Comparison of ENCODE assay signal across 1 cellular context in the genomic region with DNA sequence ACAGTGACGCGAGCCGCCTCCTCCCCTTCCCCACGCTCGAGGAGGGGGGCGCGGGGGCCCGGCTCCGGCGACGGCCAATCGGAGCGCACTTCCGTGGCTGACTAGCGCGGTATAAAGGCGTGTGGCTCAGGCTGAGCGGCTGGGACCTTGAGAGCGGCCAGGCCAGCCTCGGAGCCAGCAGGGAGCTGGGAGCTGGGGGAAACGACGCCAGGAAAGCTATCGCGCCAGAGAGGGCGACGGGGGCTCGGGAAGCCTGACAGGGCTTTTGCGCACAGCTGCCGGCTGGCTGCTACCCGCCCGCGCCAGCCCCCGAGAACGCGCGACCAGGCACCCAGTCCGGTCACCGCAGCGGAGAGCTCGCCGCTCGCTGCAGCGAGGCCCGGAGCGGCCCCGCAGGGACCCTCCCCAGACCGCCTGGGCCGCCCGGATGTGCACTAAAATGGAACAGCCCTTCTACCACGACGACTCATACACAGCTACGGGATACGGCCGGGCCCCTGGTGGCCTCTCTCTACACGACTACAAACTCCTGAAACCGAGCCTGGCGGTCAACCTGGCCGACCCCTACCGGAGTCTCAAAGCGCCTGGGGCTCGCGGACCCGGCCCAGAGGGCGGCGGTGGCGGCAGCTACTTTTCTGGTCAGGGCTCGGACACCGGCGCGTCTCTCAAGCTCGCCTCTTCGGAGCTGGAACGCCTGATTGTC.
TF ChIP-seq lines count a peak whose summit lies in the region.

A gene (plus strand): TSS at position 142 of the 703 bp plus-strand sequence. CDS start 286 bp downstream, at position 428.

TF ChIP-seq in K562, 482 proteins besides CTCF, POLR2A, EP300 and RAD21 (continued from another document and continues in another):
- TF ChIP-seq, protein P1, sequence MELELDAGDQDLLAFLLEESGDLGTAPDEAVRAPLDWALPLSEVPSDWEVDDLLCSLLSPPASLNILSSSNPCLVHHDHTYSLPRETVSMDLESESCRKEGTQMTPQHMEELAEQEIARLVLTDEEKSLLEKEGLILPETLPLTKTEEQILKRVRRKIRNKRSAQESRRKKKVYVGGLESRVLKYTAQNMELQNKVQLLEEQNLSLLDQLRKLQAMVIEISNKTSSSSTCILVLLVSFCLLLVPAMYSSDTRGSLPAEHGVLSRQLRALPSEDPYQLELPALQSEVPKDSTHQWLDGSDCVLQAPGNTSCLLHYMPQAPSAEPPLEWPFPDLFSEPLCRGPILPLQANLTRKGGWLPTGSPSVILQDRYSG (tag; conservative IDR thresholded peaks at IDR 0.05; ENCODE audit: low read depth): no peak
- TF ChIP-seq, protein P2, sequence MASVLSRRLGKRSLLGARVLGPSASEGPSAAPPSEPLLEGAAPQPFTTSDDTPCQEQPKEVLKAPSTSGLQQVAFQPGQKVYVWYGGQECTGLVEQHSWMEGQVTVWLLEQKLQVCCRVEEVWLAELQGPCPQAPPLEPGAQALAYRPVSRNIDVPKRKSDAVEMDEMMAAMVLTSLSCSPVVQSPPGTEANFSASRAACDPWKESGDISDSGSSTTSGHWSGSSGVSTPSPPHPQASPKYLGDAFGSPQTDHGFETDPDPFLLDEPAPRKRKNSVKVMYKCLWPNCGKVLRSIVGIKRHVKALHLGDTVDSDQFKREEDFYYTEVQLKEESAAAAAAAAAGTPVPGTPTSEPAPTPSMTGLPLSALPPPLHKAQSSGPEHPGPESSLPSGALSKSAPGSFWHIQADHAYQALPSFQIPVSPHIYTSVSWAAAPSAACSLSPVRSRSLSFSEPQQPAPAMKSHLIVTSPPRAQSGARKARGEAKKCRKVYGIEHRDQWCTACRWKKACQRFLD (CRISPR knock-in tag; IDR thresholded peaks at IDR 0.05): no peak
- TF ChIP-seq ZC3H8 (IDR thresholded peaks at IDR 0.05): no peak
- TF ChIP-seq TCF7L2 (IDR thresholded peaks at IDR 0.05; ENCODE audit: low read depth, low read length): no peak
- TF ChIP-seq ZNF41 (CRISPR knock-in tag; conservative IDR thresholded peaks at IDR 0.05): no peak; the same call in 1 of the 2 replicates
- 0 out of 2 replicates have a peak, but pooled peaks have one; percentile 61 for TF ChIP-seq SRSF1 (IDR thresholded peaks at IDR 0.05; ENCODE audit: low read depth, low read length)
- TF ChIP-seq ZFPM2 (CRISPR knock-in tag; IDR thresholded peaks at IDR 0.05): 0 out of 2 replicates have a peak, but pooled peaks have one; percentile 63
- TF ChIP-seq RAD51 (IDR thresholded peaks at IDR 0.05; ENCODE audit: borderline replicate concordance, low read depth): no peak
- no peak; a peak in 1 of 4 replicates for TF ChIP-seq TRIM24 (IDR thresholded peaks at IDR 0.05)
- TF ChIP-seq, protein P3, sequence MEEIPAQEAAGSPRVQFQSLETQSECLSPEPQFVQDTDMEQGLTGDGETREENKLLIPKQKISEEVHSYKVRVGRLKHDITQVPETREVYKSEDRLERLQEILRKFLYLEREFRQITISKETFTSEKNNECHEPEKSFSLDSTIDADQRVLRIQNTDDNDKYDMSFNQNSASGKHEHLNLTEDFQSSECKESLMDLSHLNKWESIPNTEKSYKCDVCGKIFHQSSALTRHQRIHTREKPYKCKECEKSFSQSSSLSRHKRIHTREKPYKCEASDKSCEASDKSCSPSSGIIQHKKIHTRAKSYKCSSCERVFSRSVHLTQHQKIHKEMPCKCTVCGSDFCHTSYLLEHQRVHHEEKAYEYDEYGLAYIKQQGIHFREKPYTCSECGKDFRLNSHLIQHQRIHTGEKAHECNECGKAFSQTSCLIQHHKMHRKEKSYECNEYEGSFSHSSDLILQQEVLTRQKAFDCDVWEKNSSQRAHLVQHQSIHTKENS (CRISPR knock-in tag; IDR thresholded peaks at IDR 0.05): no peak
- peak; percentile 98 for TF ChIP-seq PCBP1 (IDR thresholded peaks at IDR 0.05; ENCODE audit: low read depth, low read length, poor library complexity, severe bottlenecking)
- TF ChIP-seq U2AF1 (optimal IDR thresholded peaks at IDR 0.05; ENCODE audit: low read depth, low read length): peak; percentile 96
- TF ChIP-seq, protein P4, sequence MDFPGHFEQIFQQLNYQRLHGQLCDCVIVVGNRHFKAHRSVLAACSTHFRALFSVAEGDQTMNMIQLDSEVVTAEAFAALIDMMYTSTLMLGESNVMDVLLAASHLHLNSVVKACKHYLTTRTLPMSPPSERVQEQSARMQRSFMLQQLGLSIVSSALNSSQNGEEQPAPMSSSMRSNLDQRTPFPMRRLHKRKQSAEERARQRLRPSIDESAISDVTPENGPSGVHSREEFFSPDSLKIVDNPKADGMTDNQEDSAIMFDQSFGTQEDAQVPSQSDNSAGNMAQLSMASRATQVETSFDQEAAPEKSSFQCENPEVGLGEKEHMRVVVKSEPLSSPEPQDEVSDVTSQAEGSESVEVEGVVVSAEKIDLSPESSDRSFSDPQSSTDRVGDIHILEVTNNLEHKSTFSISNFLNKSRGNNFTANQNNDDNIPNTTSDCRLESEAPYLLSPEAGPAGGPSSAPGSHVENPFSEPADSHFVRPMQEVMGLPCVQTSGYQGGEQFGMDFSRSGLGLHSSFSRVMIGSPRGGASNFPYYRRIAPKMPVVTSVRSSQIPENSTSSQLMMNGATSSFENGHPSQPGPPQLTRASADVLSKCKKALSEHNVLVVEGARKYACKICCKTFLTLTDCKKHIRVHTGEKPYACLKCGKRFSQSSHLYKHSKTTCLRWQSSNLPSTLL (IDR thresholded peaks at IDR 0.05): no peak
- no peak for TF ChIP-seq DPF2 (IDR thresholded peaks at IDR 0.05)
- TF ChIP-seq PHF20 (IDR thresholded peaks at IDR 0.05; ENCODE audit: partially characterized antibody): peak; percentile 61
- TF ChIP-seq, protein P5, sequence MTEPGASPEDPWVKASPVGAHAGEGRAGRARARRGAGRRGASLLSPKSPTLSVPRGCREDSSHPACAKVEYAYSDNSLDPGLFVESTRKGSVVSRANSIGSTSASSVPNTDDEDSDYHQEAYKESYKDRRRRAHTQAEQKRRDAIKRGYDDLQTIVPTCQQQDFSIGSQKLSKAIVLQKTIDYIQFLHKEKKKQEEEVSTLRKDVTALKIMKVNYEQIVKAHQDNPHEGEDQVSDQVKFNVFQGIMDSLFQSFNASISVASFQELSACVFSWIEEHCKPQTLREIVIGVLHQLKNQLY (CRISPR knock-in tag; conservative IDR thresholded peaks at IDR 0.05): 0 out of 4 replicates have a peak, but pooled peaks of 1 of the 2 experiments have one; percentile 88
- no peak for TF ChIP-seq LEF1 (IDR thresholded peaks at IDR 0.05)
- TF ChIP-seq ZFP30 (CRISPR knock-in tag; IDR thresholded peaks at IDR 0.05; ENCODE audit: borderline replicate concordance): no peak
- peak; percentile 94 for TF ChIP-seq MBD2 (IDR thresholded peaks at IDR 0.05; ENCODE audit: borderline replicate concordance, low read depth)
- TF ChIP-seq MED1 (CRISPR knock-in tag; IDR thresholded peaks at IDR 0.05; ENCODE audit: borderline replicate concordance): no peak
- peak in 1 of 2 experiments; percentile 57; a peak in 2 of 4 replicates for TF ChIP-seq RCOR1 (IDR thresholded peaks at IDR 0.05; ENCODE audit: borderline replicate concordance in 1 of 2, low read depth in 2 of 2, low read length in 2 of 2)
- TF ChIP-seq TGIF2 (CRISPR knock-in tag; IDR thresholded peaks at IDR 0.05): peak; percentile 92; the same call in 1 of the 2 replicates
- TF ChIP-seq, protein P6, sequence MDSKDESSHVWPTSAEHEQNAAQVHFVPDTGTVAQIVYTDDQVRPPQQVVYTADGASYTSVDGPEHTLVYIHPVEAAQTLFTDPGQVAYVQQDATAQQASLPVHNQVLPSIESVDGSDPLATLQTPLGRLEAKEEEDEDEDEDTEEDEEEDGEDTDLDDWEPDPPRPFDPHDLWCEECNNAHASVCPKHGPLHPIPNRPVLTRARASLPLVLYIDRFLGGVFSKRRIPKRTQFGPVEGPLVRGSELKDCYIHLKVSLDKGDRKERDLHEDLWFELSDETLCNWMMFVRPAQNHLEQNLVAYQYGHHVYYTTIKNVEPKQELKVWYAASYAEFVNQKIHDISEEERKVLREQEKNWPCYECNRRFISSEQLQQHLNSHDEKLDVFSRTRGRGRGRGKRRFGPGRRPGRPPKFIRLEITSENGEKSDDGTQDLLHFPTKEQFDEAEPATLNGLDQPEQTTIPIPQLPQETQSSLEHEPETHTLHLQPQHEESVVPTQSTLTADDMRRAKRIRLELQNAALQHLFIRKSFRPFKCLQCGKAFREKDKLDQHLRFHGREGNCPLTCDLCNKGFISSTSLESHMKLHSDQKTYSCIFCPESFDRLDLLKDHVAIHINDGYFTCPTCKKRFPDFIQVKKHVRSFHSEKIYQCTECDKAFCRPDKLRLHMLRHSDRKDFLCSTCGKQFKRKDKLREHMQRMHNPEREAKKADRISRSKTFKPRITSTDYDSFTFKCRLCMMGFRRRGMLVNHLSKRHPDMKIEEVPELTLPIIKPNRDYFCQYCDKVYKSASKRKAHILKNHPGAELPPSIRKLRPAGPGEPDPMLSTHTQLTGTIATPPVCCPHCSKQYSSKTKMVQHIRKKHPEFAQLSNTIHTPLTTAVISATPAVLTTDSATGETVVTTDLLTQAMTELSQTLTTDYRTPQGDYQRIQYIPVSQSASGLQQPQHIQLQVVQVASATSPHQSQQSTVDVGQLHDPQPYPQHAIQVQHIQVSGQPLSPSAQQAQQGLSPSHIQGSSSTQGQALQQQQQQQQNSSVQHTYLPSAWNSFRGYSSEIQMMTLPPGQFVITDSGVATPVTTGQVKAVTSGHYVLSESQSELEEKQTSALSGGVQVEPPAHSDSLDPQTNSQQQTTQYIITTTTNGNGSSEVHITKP (IDR thresholded peaks at IDR 0.05; ENCODE audit: partially characterized antibody): peak; percentile 72
- 0 out of 2 replicates have a peak, but pooled peaks have one; percentile 23 for TF ChIP-seq JUNB (CRISPR knock-in tag; conservative IDR thresholded peaks at IDR 0.05)
- TF ChIP-seq ZNF174 (CRISPR knock-in tag; IDR thresholded peaks at IDR 0.05): no peak
- TF ChIP-seq, protein P7, sequence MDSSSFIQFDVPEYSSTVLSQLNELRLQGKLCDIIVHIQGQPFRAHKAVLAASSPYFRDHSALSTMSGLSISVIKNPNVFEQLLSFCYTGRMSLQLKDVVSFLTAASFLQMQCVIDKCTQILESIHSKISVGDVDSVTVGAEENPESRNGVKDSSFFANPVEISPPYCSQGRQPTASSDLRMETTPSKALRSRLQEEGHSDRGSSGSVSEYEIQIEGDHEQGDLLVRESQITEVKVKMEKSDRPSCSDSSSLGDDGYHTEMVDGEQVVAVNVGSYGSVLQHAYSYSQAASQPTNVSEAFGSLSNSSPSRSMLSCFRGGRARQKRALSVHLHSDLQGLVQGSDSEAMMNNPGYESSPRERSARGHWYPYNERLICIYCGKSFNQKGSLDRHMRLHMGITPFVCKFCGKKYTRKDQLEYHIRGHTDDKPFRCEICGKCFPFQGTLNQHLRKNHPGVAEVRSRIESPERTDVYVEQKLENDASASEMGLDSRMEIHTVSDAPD (CRISPR knock-in tag; IDR thresholded peaks at IDR 0.05): no peak
- TF ChIP-seq MECOM (CRISPR knock-in tag; IDR thresholded peaks at IDR 0.05): no peak
- TF ChIP-seq, protein P8, sequence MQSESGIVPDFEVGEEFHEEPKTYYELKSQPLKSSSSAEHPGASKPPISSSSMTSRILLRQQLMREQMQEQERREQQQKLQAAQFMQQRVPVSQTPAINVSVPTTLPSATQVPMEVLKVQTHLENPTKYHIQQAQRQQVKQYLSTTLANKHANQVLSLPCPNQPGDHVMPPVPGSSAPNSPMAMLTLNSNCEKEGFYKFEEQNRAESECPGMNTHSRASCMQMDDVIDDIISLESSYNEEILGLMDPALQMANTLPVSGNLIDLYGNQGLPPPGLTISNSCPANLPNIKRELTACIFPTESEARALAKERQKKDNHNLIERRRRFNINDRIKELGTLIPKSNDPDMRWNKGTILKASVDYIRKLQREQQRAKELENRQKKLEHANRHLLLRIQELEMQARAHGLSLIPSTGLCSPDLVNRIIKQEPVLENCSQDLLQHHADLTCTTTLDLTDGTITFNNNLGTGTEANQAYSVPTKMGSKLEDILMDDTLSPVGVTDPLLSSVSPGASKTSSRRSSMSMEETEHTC (IDR thresholded peaks at IDR 0.05): peak; percentile 17; the same call in 1 of the 2 replicates
- peak; percentile 67 for TF ChIP-seq L3MBTL2 (IDR thresholded peaks at IDR 0.05)
- TF ChIP-seq MTA2 (IDR thresholded peaks at IDR 0.05; ENCODE audit: low read depth): no peak
- no peak for TF ChIP-seq ZNF76 (CRISPR knock-in tag; IDR thresholded peaks at IDR 0.05; ENCODE audit: borderline replicate concordance)
- TF ChIP-seq KLF13 (tag; IDR thresholded peaks at IDR 0.05; ENCODE audit: borderline replicate concordance, low read depth): no peak
- TF ChIP-seq KLF6 (CRISPR knock-in tag; IDR thresholded peaks at IDR 0.05; ENCODE audit: borderline replicate concordance): no peak
- TF ChIP-seq CAMTA2 (CRISPR knock-in tag; conservative IDR thresholded peaks at IDR 0.05): no peak
- TF ChIP-seq, protein P9, sequence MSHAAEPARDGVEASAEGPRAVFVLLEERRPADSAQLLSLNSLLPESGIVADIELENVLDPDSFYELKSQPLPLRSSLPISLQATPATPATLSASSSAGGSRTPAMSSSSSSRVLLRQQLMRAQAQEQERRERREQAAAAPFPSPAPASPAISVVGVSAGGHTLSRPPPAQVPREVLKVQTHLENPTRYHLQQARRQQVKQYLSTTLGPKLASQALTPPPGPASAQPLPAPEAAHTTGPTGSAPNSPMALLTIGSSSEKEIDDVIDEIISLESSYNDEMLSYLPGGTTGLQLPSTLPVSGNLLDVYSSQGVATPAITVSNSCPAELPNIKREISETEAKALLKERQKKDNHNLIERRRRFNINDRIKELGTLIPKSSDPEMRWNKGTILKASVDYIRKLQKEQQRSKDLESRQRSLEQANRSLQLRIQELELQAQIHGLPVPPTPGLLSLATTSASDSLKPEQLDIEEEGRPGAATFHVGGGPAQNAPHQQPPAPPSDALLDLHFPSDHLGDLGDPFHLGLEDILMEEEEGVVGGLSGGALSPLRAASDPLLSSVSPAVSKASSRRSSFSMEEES (CRISPR knock-in tag; IDR thresholded peaks at IDR 0.05): no peak
- TF ChIP-seq, protein P10, sequence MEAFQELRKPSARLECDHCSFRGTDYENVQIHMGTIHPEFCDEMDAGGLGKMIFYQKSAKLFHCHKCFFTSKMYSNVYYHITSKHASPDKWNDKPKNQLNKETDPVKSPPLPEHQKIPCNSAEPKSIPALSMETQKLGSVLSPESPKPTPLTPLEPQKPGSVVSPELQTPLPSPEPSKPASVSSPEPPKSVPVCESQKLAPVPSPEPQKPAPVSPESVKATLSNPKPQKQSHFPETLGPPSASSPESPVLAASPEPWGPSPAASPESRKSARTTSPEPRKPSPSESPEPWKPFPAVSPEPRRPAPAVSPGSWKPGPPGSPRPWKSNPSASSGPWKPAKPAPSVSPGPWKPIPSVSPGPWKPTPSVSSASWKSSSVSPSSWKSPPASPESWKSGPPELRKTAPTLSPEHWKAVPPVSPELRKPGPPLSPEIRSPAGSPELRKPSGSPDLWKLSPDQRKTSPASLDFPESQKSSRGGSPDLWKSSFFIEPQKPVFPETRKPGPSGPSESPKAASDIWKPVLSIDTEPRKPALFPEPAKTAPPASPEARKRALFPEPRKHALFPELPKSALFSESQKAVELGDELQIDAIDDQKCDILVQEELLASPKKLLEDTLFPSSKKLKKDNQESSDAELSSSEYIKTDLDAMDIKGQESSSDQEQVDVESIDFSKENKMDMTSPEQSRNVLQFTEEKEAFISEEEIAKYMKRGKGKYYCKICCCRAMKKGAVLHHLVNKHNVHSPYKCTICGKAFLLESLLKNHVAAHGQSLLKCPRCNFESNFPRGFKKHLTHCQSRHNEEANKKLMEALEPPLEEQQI (IDR thresholded peaks at IDR 0.05): no peak
- TF ChIP-seq ZKSCAN8 (CRISPR knock-in tag; IDR thresholded peaks at IDR 0.05): no peak
- peak; percentile 95 to 99 for TF ChIP-seq MAZ (CRISPR knock-in tag; conservative IDR thresholded peaks at IDR 0.05 in 1 of 2, IDR thresholded peaks at IDR 0.05 in 1 of 2)
- no peak for TF ChIP-seq PTTG1 (tag; IDR thresholded peaks at IDR 0.05; ENCODE audit: low read depth)
